1 cellular context compared by ENCODE assay signal in genomic region chr19:44645407-44646048, GRCh38.
A peak's percentile ranks its signal among the peaks of the same experiment; 100 is the strongest.
TF ChIP-seq lines count a peak whose summit lies in the region.

No MANE protein-coding gene starts in this region.

TF ChIP-seq in HepG2, 621 proteins besides CTCF, POLR2A, EP300 and RAD21:
- no peak for TF ChIP-seq HOMEZ (CRISPR knock-in tag; IDR thresholded peaks at IDR 0.05; ENCODE audit: low read depth)
- TF ChIP-seq RORA (CRISPR knock-in tag; IDR thresholded peaks at IDR 0.05) = no peak
- TF ChIP-seq RBFOX2 (IDR thresholded peaks at IDR 0.05; ENCODE audit: low read depth, low read length) = 0 out of 2 replicates have a peak, but pooled peaks have one; percentile 26
- TF ChIP-seq PRDM4 (CRISPR knock-in tag; IDR thresholded peaks at IDR 0.05; ENCODE audit: borderline replicate concordance) = no peak
- TF ChIP-seq IRX3 (CRISPR knock-in tag; IDR thresholded peaks at IDR 0.05; ENCODE audit: borderline replicate concordance, low read depth) = no peak
- TF ChIP-seq ZSCAN25 (CRISPR knock-in tag; IDR thresholded peaks at IDR 0.05) = no peak
- no peak for TF ChIP-seq SRF (IDR thresholded peaks at IDR 0.05; ENCODE audit: low read depth, low read length)
- no peak for TF ChIP-seq ZNF124 (CRISPR knock-in tag; IDR thresholded peaks at IDR 0.05)
- TF ChIP-seq MYNN (CRISPR knock-in tag; IDR thresholded peaks at IDR 0.05; ENCODE audit: low read depth) = no peak
- TF ChIP-seq ZNF800 (CRISPR knock-in tag; IDR thresholded peaks at IDR 0.05) = no peak
- no peak for TF ChIP-seq MEIS2 (CRISPR knock-in tag; IDR thresholded peaks at IDR 0.05)
- TF ChIP-seq ZNF484 (CRISPR knock-in tag; IDR thresholded peaks at IDR 0.05; ENCODE audit: borderline replicate concordance, low read depth) = no peak
- no peak for TF ChIP-seq ZNF878 (CRISPR knock-in tag; IDR thresholded peaks at IDR 0.05)
- no peak for TF ChIP-seq AHDC1 (CRISPR knock-in tag; IDR thresholded peaks at IDR 0.05; ENCODE audit: borderline replicate concordance)
- TF ChIP-seq ZNF121 (CRISPR knock-in tag; IDR thresholded peaks at IDR 0.05) = peak; percentile 62; the same call in 1 of the 2 replicates
- peak; percentile 93 for TF ChIP-seq ZKSCAN1 (IDR thresholded peaks at IDR 0.05; ENCODE audit: low read length)
- no peak for TF ChIP-seq MTERF4 (CRISPR knock-in tag; IDR thresholded peaks at IDR 0.05)
- no peak for TF ChIP-seq MTF2 (CRISPR knock-in tag; IDR thresholded peaks at IDR 0.05; ENCODE audit: borderline replicate concordance)
- no peak for TF ChIP-seq PATZ1 (CRISPR knock-in tag; IDR thresholded peaks at IDR 0.05)
- TF ChIP-seq ZNF276 (CRISPR knock-in tag; IDR thresholded peaks at IDR 0.05; ENCODE audit: low read depth) = no peak
- no peak for TF ChIP-seq ZNF646 (CRISPR knock-in tag; IDR thresholded peaks at IDR 0.05)
- TF ChIP-seq FOXK2 (IDR thresholded peaks at IDR 0.05) = no peak
- no peak for TF ChIP-seq SYNCRIP (IDR thresholded peaks at IDR 0.05; ENCODE audit: insufficient read depth, low read depth, low read length)
- TF ChIP-seq HNRNPH1 (optimal IDR thresholded peaks at IDR 0.05; ENCODE audit: low read depth, low read length) = no peak
- no peak for TF ChIP-seq ZNF713 (CRISPR knock-in tag; IDR thresholded peaks at IDR 0.05)
- TF ChIP-seq POGZ (CRISPR knock-in tag; IDR thresholded peaks at IDR 0.05) = no peak
